30 cellular contexts compared by ENCODE assay signal in genomic region chr17:8012045-8012580, GRCh38. TPM values are rescaled to one million over a fixed set of nuclear protein-coding genes. Genes with fewer than 3 reads are reported as not detected.
"Had no signal": no experiment of that assay in that cellular context is flagged by ENCODE, and none has a peak within 500 bp of the region (broad histone marks: within the 10 kb centered on the region; RNA-seq: fewer than 3 reads in every experiment).

No MANE protein-coding gene starts in this region.

- H3K36me3 ChIP-seq: colonic mucosa, esophagus squamous epithelium, gastrocnemius medialis, heart right ventricle, left lung, lower lobe of right lung had no signal

- H3K27ac Mint-ChIP-seq: dendritic cell treated with granulocyte-macrophage colony-stimulating factor and Interleukin-4, amounts not matched to agents 40 ng/mL and 50 ng/mL, for 4 days; effector memory CD8-positive, alpha-beta T cell; mesothelial cell of epicardium had no signal

- H3K4me3 Mint-ChIP-seq: dendritic cell treated with granulocyte-macrophage colony-stimulating factor and Interleukin-4, amounts not matched to agents 40 ng/mL and 50 ng/mL, for 4 days; effector memory CD8-positive, alpha-beta T cell; mesothelial cell of epicardium had no signal

- H3K9me3 Mint-ChIP-seq: dendritic cell treated with granulocyte-macrophage colony-stimulating factor and Interleukin-4, amounts not matched to agents 40 ng/mL and 50 ng/mL, for 4 days; effector memory CD8-positive, alpha-beta T cell; mesothelial cell of epicardium had no signal

- H3K9me3 ChIP-seq: colonic mucosa, esophagus squamous epithelium, gastrocnemius medialis, heart right ventricle, left lung, lower lobe of right lung, mucosa of descending colon had no signal

- H3K27ac ChIP-seq: colonic mucosa, esophagus squamous epithelium, gastrocnemius medialis, heart right ventricle, left lung, lower lobe of right lung had no signal

- H3K36me3 Mint-ChIP-seq: mesothelial cell of epicardium had no signal

- H3K4me3 ChIP-seq: colonic mucosa, esophagus squamous epithelium, gastrocnemius medialis, heart right ventricle, left lung, lower lobe of right lung, mucosa of descending colon had no signal

- DNase-seq: colonic mucosa; cortex of kidney; effector CD8-positive, alpha-beta T cell; effector memory CD8-positive, alpha-beta T cell; esophagus squamous epithelium; foreskin fibroblast; foreskin melanocyte; gastrocnemius medialis; glutamatergic neuron; head of caudate nucleus; heart right ventricle; hippocampal formation; kidney; kidney glomerular epithelial cell; left colon; left lung; left ventricle myocardium superior; lower lobe of right lung; mesenchymal stem cell; mucosa of descending colon had no signal

- ATAC-seq: effector memory CD8-positive, alpha-beta T cell; gastrocnemius medialis; heart right ventricle; left colon; left lung; left ventricle myocardium superior; lower lobe of right lung; mucosa of descending colon had no signal

RNA-seq across cellular contexts. Expression of gene GUCY2D, which starts 9.7 kb away (rescaled TPM):
- total RNA-seq: chondrocyte, dermis microvascular lymphatic vessel endothelial cell, endothelial cell of umbilical vein, epithelial cell of proximal tubule, esophagus squamous epithelium, gastrocnemius medialis, glomerular endothelial cell, left colon, left ventricle myocardium superior, lung microvascular endothelial cell, mesenteric fat pad, myocyte had no signal
- polyA plus RNA-seq: endothelial cell of umbilical vein, heart right ventricle had no signal

RNA-seq across cellular contexts. Expression of gene ALOX15B, which starts 26.7 kb away (rescaled TPM):
- total RNA-seq: chondrocyte, dermis microvascular lymphatic vessel endothelial cell, endothelial cell of umbilical vein, glomerular endothelial cell, left ventricle myocardium superior, lung microvascular endothelial cell, mesothelial cell of epicardium, myocyte had no signal
- polyA plus RNA-seq: endothelial cell of umbilical vein had no signal
